11 cellular contexts compared by ENCODE assay signal in the genomic region with DNA sequence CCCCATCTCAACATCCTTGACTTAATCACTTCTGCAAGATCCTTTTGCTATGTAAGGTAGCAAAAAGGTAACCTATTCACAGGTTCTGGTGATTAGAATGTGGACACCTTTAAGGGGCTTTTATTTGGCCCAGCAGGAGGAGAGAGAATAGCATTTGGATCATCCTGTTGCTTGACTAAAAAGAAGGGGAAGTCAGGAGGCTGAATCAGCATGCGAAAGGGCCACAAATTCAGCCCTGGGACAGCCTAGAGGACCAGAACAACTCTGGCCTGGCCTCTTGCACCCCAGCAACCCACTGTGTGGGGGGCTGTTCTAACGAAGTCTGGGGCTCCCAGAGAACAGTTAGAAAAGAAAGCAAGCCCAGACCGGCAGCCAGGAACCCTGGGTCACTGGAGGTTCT. TPM values are rescaled to one million over a fixed set of nuclear protein-coding genes. Genes with fewer than 3 reads are reported as not detected.
DNase-seq lines count a peak whose midpoint lies in the region; ATAC-seq and TF ChIP-seq lines count a peak whose summit lies in the region.
"Had no signal": no experiment of that assay in that cellular context is flagged by ENCODE, and none has a peak within 500 bp of the region (broad histone marks: within the 10 kb centered on the region; RNA-seq: fewer than 3 reads in every experiment).

No MANE protein-coding gene starts in this region.

- CTCF ChIA-PET in activated CD4-positive, alpha-beta T cell treated with anti-CD3 and anti-CD28 coated beads, Interleukin-2, amount 10 ng/mL, durations not matched to agents 7 days and 5 days (lab: Charles Lee), result no interaction called here
- CTCF ChIA-PET in activated CD4-positive, alpha-beta memory T cell treated with anti-CD3 and anti-CD28 coated beads, Interleukin-2, amount 10 ng/mL, durations not matched to agents 7 days and 5 days (lab: Charles Lee), result no interaction called here

- H3K4me1 ChIP-seq in right lobe of liver (peaks cover 0 to 55% (median 13%) of the 10 kb centered on the region in 4 donors), thoracic aorta (ENCODE audit: control insufficient read depth in 1 of 2, low read depth in 2 of 2) (peaks cover 14 to 39% of the 10 kb centered on the region in 2 donors)

- H3K36me3 ChIP-seq in right lobe of liver (no peaks in the 10 kb centered on the region), thoracic aorta (no peaks in the 10 kb centered on the region)

- H3K27ac Mint-ChIP-seq in activated CD4-positive, alpha-beta T cell treated with anti-CD3 and anti-CD28 coated beads, Interleukin-2, amount 10 ng/mL, durations not matched to agents 7 days and 5 days, result peak overlapping the region; percentile 43
- H3K27ac Mint-ChIP-seq in activated CD4-positive, alpha-beta memory T cell treated with anti-CD3 and anti-CD28 coated beads, Interleukin-2, amount 10 ng/mL, durations not matched to agents 7 days and 5 days, result peak overlapping the region; percentile 55

- H3K36me3 Mint-ChIP-seq in activated CD4-positive, alpha-beta T cell treated with anti-CD3 and anti-CD28 coated beads, Interleukin-2, amount 10 ng/mL, durations not matched to agents 7 days and 5 days (ENCODE audit: low read depth), result no peaks in the 10 kb centered on the region
- no peaks in the 10 kb centered on the region for H3K36me3 Mint-ChIP-seq in activated CD4-positive, alpha-beta memory T cell treated with anti-CD3 and anti-CD28 coated beads, Interleukin-2, amount 10 ng/mL, durations not matched to agents 7 days and 5 days (ENCODE audit: low read depth)

- POLR2A ChIA-PET in activated CD4-positive, alpha-beta T cell treated with anti-CD3 and anti-CD28 coated beads, Interleukin-2, amount 10 ng/mL, durations not matched to agents 7 days and 5 days (lab: Charles Lee), result no interaction called here
- POLR2A ChIA-PET in activated CD4-positive, alpha-beta memory T cell treated with anti-CD3 and anti-CD28 coated beads, Interleukin-2, amount 10 ng/mL, durations not matched to agents 7 days and 5 days (lab: Charles Lee), result no interaction called here

- 100% methylated on average over 1 of the region's 3 CpGs for WGBS in right lobe of liver (ENCODE audit: insufficient coverage, low coverage, low lambda C conversion rate, missing lambda C conversion rate)

- H3K9me3 ChIP-seq in right lobe of liver (no peaks in the 10 kb centered on the region), thoracic aorta (no peaks in the 10 kb centered on the region)

- no peak for ATAC-seq in right lobe of liver
- ATAC-seq in thoracic aorta (ENCODE audit: insufficient number of reproducible peaks, low FRiP score, low read depth), result no peak
- ATAC-seq in HG02884 (IDR thresholded peaks at IDR 0.05; ENCODE audit: unreplicated experiment), result no peak

- H3K27me3 Mint-ChIP-seq in activated CD4-positive, alpha-beta T cell treated with anti-CD3 and anti-CD28 coated beads, Interleukin-2, amount 10 ng/mL, durations not matched to agents 7 days and 5 days, result peaks cover 27% of the 10 kb centered on the region
- peaks cover 12% of the 10 kb centered on the region for H3K27me3 Mint-ChIP-seq in activated CD4-positive, alpha-beta memory T cell treated with anti-CD3 and anti-CD28 coated beads, Interleukin-2, amount 10 ng/mL, durations not matched to agents 7 days and 5 days

- H3K27me3 ChIP-seq in right lobe of liver (no peaks in the 10 kb centered on the region), thoracic aorta (replicated peaks; ENCODE audit: insufficient read depth) (no peaks in the 10 kb centered on the region)

- intact Hi-C loops in right lobe of liver (cut with DNase I), result no loop called here

- peak overlapping the region; percentile 12 to 74 (median 70) for H3K27ac ChIP-seq in right lobe of liver
- H3K27ac ChIP-seq in thoracic aorta, result peak overlapping the region; percentile 58 to 84

- H3K4me3 Mint-ChIP-seq in activated CD4-positive, alpha-beta T cell treated with anti-CD3 and anti-CD28 coated beads, Interleukin-2, amount 10 ng/mL, durations not matched to agents 7 days and 5 days, result no peak overlapping the region
- no peak overlapping the region for H3K4me3 Mint-ChIP-seq in activated CD4-positive, alpha-beta memory T cell treated with anti-CD3 and anti-CD28 coated beads, Interleukin-2, amount 10 ng/mL, durations not matched to agents 7 days and 5 days
- H3K4me3 Mint-ChIP-seq: central memory CD8-positive, alpha-beta T cell had no signal

- no peak for DNase-seq in activated CD4-positive, alpha-beta T cell treated with anti-CD3 and anti-CD28 coated beads, Interleukin-2, amount 10 ng/mL, durations not matched to agents 7 days and 5 days
- DNase-seq in activated CD4-positive, alpha-beta T cell treated with anti-CD3 and anti-CD28 coated beads for 48 hours, result no peak
- no peak for DNase-seq in activated CD4-positive, alpha-beta memory T cell treated with anti-CD3 and anti-CD28 coated beads, Interleukin-2, amount 10 ng/mL, durations not matched to agents 7 days and 5 days
- no peak for DNase-seq in right lobe of liver
- DNase-seq in thoracic aorta (ENCODE audit: low spot score), result no peak
- no peak for DNase-seq in DMS53 (lab: John Stamatoyannopoulos, UW)
- DNase-seq in activated CD4-positive, alpha-beta T cell treated with anti-CD3 and anti-CD28 coated beads, Interleukin-2, amount 50 U/mL, for 4 hours, result no peak
- DNase-seq: NCI-H187; stimulated activated CD4-positive, alpha-beta T cell treated with anti-CD3 and anti-CD28 coated beads, Interleukin-4, amount 100 ng/mL, for 1 hour had no signal

- no peaks in the 10 kb centered on the region for H3K9me3 Mint-ChIP-seq in activated CD4-positive, alpha-beta T cell treated with anti-CD3 and anti-CD28 coated beads, Interleukin-2, amount 10 ng/mL, durations not matched to agents 7 days and 5 days
- H3K9me3 Mint-ChIP-seq in activated CD4-positive, alpha-beta memory T cell treated with anti-CD3 and anti-CD28 coated beads, Interleukin-2, amount 10 ng/mL, durations not matched to agents 7 days and 5 days, result no peaks in the 10 kb centered on the region
- H3K9me3 Mint-ChIP-seq: central memory CD8-positive, alpha-beta T cell had no signal

- TF ChIP-seq CTCF in right lobe of liver (IDR thresholded peaks at IDR 0.05) (no peak), thoracic aorta (IDR thresholded peaks at IDR 0.05) (no peak)

- peaks cover 22% of the 10 kb centered on the region for H3K4me1 Mint-ChIP-seq in activated CD4-positive, alpha-beta T cell treated with anti-CD3 and anti-CD28 coated beads, Interleukin-2, amount 10 ng/mL, durations not matched to agents 7 days and 5 days
- H3K4me1 Mint-ChIP-seq in activated CD4-positive, alpha-beta memory T cell treated with anti-CD3 and anti-CD28 coated beads, Interleukin-2, amount 10 ng/mL, durations not matched to agents 7 days and 5 days, result peaks cover 30% of the 10 kb centered on the region

- no peak for TF ChIP-seq POLR2A in right lobe of liver (IDR thresholded peaks at IDR 0.05)

- H3K4me3 ChIP-seq in right lobe of liver (no peak overlapping the region), thoracic aorta (no peak overlapping the region)

RNA-seq across cellular contexts. Expression of a gene that starts 3.2 kb away (rescaled TPM):
- under 1 TPM; 0.31 to 0.32 TPM for total RNA-seq in activated CD4-positive, alpha-beta T cell treated with anti-CD3 and anti-CD28 coated beads, Interleukin-2, amount 10 ng/mL, durations not matched to agents 7 days and 5 days
- total RNA-seq in activated CD4-positive, alpha-beta memory T cell treated with anti-CD3 and anti-CD28 coated beads, Interleukin-2, amount 10 ng/mL, durations not matched to agents 7 days and 5 days, result 1 to 10 TPM; 2.4 to 2.9 TPM
- total RNA-seq in right lobe of liver (100 to 1,000 TPM in 1 of 6 experiments, 10 to 100 TPM in 5; 15.7 to 255 (median 47.2) TPM), thoracic aorta (100 to 1,000 TPM in 1 of 2 donors, 10 to 100 TPM in 1; 28.3 to 332 TPM)

RNA-seq across cellular contexts. Expression of a gene that starts 22.2 kb away (rescaled TPM):
- total RNA-seq in activated CD4-positive, alpha-beta T cell treated with anti-CD3 and anti-CD28 coated beads, Interleukin-2, amount 10 ng/mL, durations not matched to agents 7 days and 5 days, result 100 to 1,000 TPM; 208 to 233 TPM
- 100 to 1,000 TPM; 190 to 195 TPM for total RNA-seq in activated CD4-positive, alpha-beta memory T cell treated with anti-CD3 and anti-CD28 coated beads, Interleukin-2, amount 10 ng/mL, durations not matched to agents 7 days and 5 days
- 10 to 100 TPM in 4 of 6 experiments, 1 to 10 TPM in 2; 6.7 to 35.9 (median 13.4) TPM for total RNA-seq in right lobe of liver
- total RNA-seq in thoracic aorta, result 10 to 100 TPM; 18.1 to 53.1 TPM

Comparison
In these comparisons a context has a peak if more than half of its experiments do, and no peak if none do; other contexts are left out.
1. RNA of a gene that starts 3.2 kb away (total RNA-seq): 28.3 to 332 TPM in thoracic aorta and 15.7 to 255 TPM in right lobe of liver; 2.4 to 2.9 TPM in activated CD4-positive, alpha-beta memory T cell treated with anti-CD3 and anti-CD28 coated beads, Interleukin-2, amount 10 ng/mL, durations not matched to agents 7 days and 5 days and 0.31 to 0.32 TPM in activated CD4-positive, alpha-beta T cell treated with anti-CD3 and anti-CD28 coated beads, Interleukin-2, amount 10 ng/mL, durations not matched to agents 7 days and 5 days; every median in the first group is over 4 times any median in the second.